8 cellular contexts compared by ENCODE assay signal in genomic region chr2:7203056-7203467, GRCh38.
DNase-seq lines count a peak whose midpoint lies in the region; ATAC-seq, FAIRE-seq and TF ChIP-seq lines count a peak whose summit lies in the region.

No MANE protein-coding gene starts in this region.

- TF ChIP-seq CTCF in GM12865 (IDR thresholded peaks at IDR 0.05; ENCODE audit: insufficient read depth, low read depth, low read length, missing control alignments) (peak; percentile 86), LNCAP (IDR thresholded peaks at IDR 0.05) (peak; percentile 81), prostate gland (IDR thresholded peaks at IDR 0.05) (peak; percentile 31 to 75 (median 65))

- intact Hi-C loops in prostate gland (cut with DNase I) = no loop called here
- intact Hi-C loops in aorta (cut with DNase I) = loop anchor here (5.0 to 10.0 kb wide), 4 partner anchors 219 to 1562 kb away; partner anchors contain the start of gene ID2 (in 1 of the 2)

- 2% methylated on average over 4 of the region's 4 CpGs for WGBS in prostate gland
- 1 to 2% methylated on average over 4 of the region's 4 CpGs for WGBS in aorta, 2 donors

- FAIRE-seq in frontal cortex (lab: Jason Lieb, UNC) = peak; percentile 59

- H3K27me3 ChIP-seq in prostate gland (replicated peaks; ENCODE audit: insufficient read depth) = no peaks in the 10 kb centered on the region
- H3K27me3 ChIP-seq in aorta (ENCODE audit: control insufficient read depth in 1 of 2, insufficient read depth in 2 of 2, low read length in 1 of 2) = no peaks in the 10 kb centered on the region

- DNase-seq in GM12865 (ENCODE audit: low read depth) = peak; percentile 74
- DNase-seq in RKO (ENCODE audit: low spot score) = peak; percentile 64
- DNase-seq in activated T-helper 9 cell treated with anti-CD3 and anti-CD28 coated beads, Interleukin-2, amount 50 U/mL, for 16 hours (ENCODE audit: low read depth) = peak; percentile 28
- DNase-seq in frontal cortex (ENCODE audit: low spot score in 2 of 2) = peak in 1 of 2 donors; percentile 30
- peak; percentile 18 for DNase-seq in prostate gland (ENCODE audit: low spot score)
- peak in 1 of 2 donors; percentile 59 for DNase-seq in aorta

- H3K27ac ChIP-seq in prostate gland = no peak overlapping the region
- no peak overlapping the region for H3K27ac ChIP-seq in aorta (ENCODE audit: low read depth in 1 of 2, low read length in 2 of 2)

- H3K36me3 ChIP-seq in prostate gland (no peaks in the 10 kb centered on the region), aorta (ENCODE audit: control insufficient read depth in 1 of 2, insufficient read depth in 2 of 2, low read length in 1 of 2) (no peaks in the 10 kb centered on the region)

- H3K4me3 ChIP-seq in GM12865 (ENCODE audit: low read depth, low read length) = no peak overlapping the region
- H3K4me3 ChIP-seq in prostate gland = no peak overlapping the region
- H3K4me3 ChIP-seq in aorta (ENCODE audit: low read length in 2 of 2) = no peak overlapping the region

- TF ChIP-seq POLR2A in prostate gland (IDR thresholded peaks at IDR 0.05) = no peak

- no peaks in the 10 kb centered on the region for H3K4me1 ChIP-seq in prostate gland (replicated peaks)
- H3K4me1 ChIP-seq in aorta (ENCODE audit: control insufficient read depth in 1 of 2, insufficient read depth in 2 of 2, low read length in 2 of 2) = no peaks in the 10 kb centered on the region

- ATAC-seq in aorta (ENCODE audit: low FRiP score) (peak; percentile 84), GM21515 (IDR thresholded peaks at IDR 0.05; ENCODE audit: unreplicated experiment) (no peak)

- H3K9me3 ChIP-seq in prostate gland = no peaks in the 10 kb centered on the region
- no peaks in the 10 kb centered on the region for H3K9me3 ChIP-seq in aorta (ENCODE audit: control insufficient read depth, low read length)
